ENCODE assay signal across 11 cellular contexts in the genomic region with DNA sequence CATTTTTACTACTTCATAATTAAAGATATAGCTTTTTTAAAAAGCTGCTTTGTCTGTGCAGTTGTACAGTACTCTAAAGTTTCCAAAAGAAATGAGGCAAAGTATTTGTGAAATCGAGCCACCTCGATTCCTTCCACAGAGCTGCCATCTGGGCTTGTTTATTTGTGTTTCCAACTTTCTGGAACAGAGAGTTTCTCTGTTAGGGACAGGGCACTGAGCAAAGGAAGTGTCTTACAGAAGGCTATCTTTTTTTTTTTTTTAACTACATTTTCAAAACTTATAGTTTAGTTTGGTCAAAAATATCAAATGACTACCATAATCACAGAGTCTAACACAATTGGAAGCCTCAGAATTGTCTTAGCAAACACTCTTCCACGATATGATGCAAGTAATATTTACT. TPM values are rescaled to one million over a fixed set of nuclear protein-coding genes. Genes with fewer than 3 reads are reported as not detected.
DNase-seq lines count a peak whose midpoint lies in the region; ATAC-seq and TF ChIP-seq lines count a peak whose summit lies in the region.
"Had no signal": no experiment of that assay in that cellular context is flagged by ENCODE, and none has a peak within 500 bp of the region (broad histone marks: within the 10 kb centered on the region; RNA-seq: fewer than 3 reads in every experiment).

No MANE protein-coding gene starts in this region.

- TF ChIP-seq EP300 in ovary (IDR thresholded peaks at IDR 0.05), result no peak

- no peaks in the 10 kb centered on the region for H3K4me1 ChIP-seq in A673 (ENCODE audit: insufficient read depth, low read length, poor library complexity, severe bottlenecking)
- peaks cover 6% of the 10 kb centered on the region for H3K4me1 ChIP-seq in ovary (ENCODE audit: insufficient read depth)

- CTCF ChIA-PET in A673 (lab: Charles Lee), result no interaction called here

- intact Hi-C loops in A673 (cut with micrococcal nuclease; ENCODE audit: unreplicated experiment) (no loop called here), Right ventricle myocardium superior (cut with DNase I) (no loop called here), ovary (cut with DNase I) (no loop called here)

- WGBS in ovary, 3 donors, result 2 to 6% (median 3%) methylated on average over 3 of the region's 3 CpGs

- DNase-seq in A673 (ENCODE audit: low spot score), result peak; percentile 17
- no peak for DNase-seq in Right ventricle myocardium superior
- DNase-seq in ovary, result no peak
- DNase-seq in T1000 (lab: John Stamatoyannopoulos, UW), result no peak
- no peak for DNase-seq in left lobe of liver (ENCODE audit: low spot score)
- DNase-seq in NCI-H2227 treated with DMSO at 0.1 percent for 48 hours (lab: John Stamatoyannopoulos, UW), result no peak
- DNase-seq in T-helper 1 cell, result no peak
- DNase-seq: activated T-cell treated with anti-CD3 and anti-CD28 coated beads, Interleukin-2, amount 50 U/mL, for 48 hours; NCI-H1930 had no signal

- POLR2A ChIA-PET in A673 (lab: Charles Lee; ENCODE audit: low non-redundant PET), result no interaction called here

- H3K36me3 ChIP-seq in A673 (ENCODE audit: insufficient read depth, low read length, poor library complexity, severe bottlenecking), result no peaks in the 10 kb centered on the region
- H3K36me3 ChIP-seq in ovary, result no peaks in the 10 kb centered on the region

- ATAC-seq in Right ventricle myocardium superior (ENCODE audit: poor library complexity) (peak; percentile 71), left lobe of liver (no peak)

- H3K9me3 ChIP-seq in A673 (ENCODE audit: low read depth, low read length, poor library complexity, severe bottlenecking) (no peaks in the 10 kb centered on the region), ovary (peaks cover 0 to 1% of the 10 kb centered on the region in 2 donors)

- H3K27me3 ChIP-seq in A673 (replicated peaks; ENCODE audit: insufficient read depth, low read depth, low read length, poor library complexity) (no peaks in the 10 kb centered on the region), ovary (no peaks in the 10 kb centered on the region)

- TF ChIP-seq CTCF in A673 (conservative IDR thresholded peaks at IDR 0.05; ENCODE audit: low read depth, low read length), result no peak
- TF ChIP-seq CTCF in ovary (IDR thresholded peaks at IDR 0.05), result no peak

- H3K4me3 ChIP-seq in A673 (ENCODE audit: low read depth, low read length, poor library complexity, severe bottlenecking) (peak overlapping the region; percentile 49), ovary (peak overlapping the region; percentile 40)

- no peak for TF ChIP-seq POLR2A in ovary (IDR thresholded peaks at IDR 0.05)

- H3K27ac ChIP-seq in A673 (ENCODE audit: low read depth, low read length, poor library complexity, severe bottlenecking), result peak overlapping the region; percentile 75
- peak overlapping the region; percentile 91 for H3K27ac ChIP-seq in angular gyrus (ENCODE audit: low read depth, low read length)
- H3K27ac ChIP-seq in ovary, result peak overlapping the region; percentile 24 to 52

- BruUV-seq in A673 (replicated peaks; lab: Mats Ljungman, UMichigan), result no TSS peak

RNA-seq across cellular contexts. Expression of a gene that starts 0.8 kb away (rescaled TPM):
- 5.8 and 7.3 TPM in 2 replicates for total RNA-seq in A673 (2021)
- total RNA-seq in Right ventricle myocardium superior, result 4.4 TPM
- 10 to 100 TPM in 6 of 7 donors, 1 to 10 TPM in 1; 9.7 to 22.1 (median 15.3) TPM for total RNA-seq in ovary
- 10 to 100 TPM in 1 of 2 donors, 1 to 10 TPM in 1; 8.1 to 13.4 TPM for polyA plus RNA-seq in ovary
- total RNA-seq in left lobe of liver, result 1.1 TPM
- total RNA-seq: epithelial cell of proximal tubule had no signal

RNA-seq across cellular contexts. Expression of a gene that starts 30.6 kb away (rescaled TPM):
- total RNA-seq in A673 (2021) (13.2 and 14.6 TPM in 2 replicates), Right ventricle myocardium superior (6.6 TPM), ovary (1 to 10 TPM; 3.2 to 7.7 (median 5.0) TPM), left lobe of liver (5.6 TPM)
- 1 to 10 TPM; 1.8 to 4.7 TPM for polyA plus RNA-seq in ovary

Comparison
In these comparisons a context has a peak if more than half of its experiments do, and no peak if none do; other contexts are left out.
1. H3K27ac ChIP-seq: peak in every context shown above with its lines; median percentile 91 in angular gyrus; 75 in A673; 38 in ovary.